In genomic region chr11:70603064-70603755, GRCh38 we compare ENCODE assay signal across 1 cellular context.
TF ChIP-seq lines count a peak whose summit lies in the region.

No MANE protein-coding gene starts in this region.

TF ChIP-seq in GM12878, 131 proteins besides CTCF, POLR2A, EP300 and RAD21:
- TF ChIP-seq, protein P1, sequence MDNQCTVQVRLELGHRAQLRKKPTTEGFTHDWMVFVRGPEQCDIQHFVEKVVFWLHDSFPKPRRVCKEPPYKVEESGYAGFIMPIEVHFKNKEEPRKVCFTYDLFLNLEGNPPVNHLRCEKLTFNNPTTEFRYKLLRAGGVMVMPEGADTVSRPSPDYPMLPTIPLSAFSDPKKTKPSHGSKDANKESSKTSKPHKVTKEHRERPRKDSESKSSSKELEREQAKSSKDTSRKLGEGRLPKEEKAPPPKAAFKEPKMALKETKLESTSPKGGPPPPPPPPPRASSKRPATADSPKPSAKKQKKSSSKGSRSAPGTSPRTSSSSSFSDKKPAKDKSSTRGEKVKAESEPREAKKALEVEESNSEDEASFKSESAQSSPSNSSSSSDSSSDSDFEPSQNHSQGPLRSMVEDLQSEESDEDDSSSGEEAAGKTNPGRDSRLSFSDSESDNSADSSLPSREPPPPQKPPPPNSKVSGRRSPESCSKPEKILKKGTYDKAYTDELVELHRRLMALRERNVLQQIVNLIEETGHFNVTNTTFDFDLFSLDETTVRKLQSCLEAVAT (IDR thresholded peaks at IDR 0.05): no peak
- TF ChIP-seq STAT1 (conservative IDR thresholded peaks at IDR 0.05): no peak
- no peak for TF ChIP-seq MYC (IDR thresholded peaks at IDR 0.05; ENCODE audit: insufficient read depth, insufficient read length, insufficient replicate concordance, low read length, severe bottlenecking)
- no peak for TF ChIP-seq CHD2 (IDR thresholded peaks at IDR 0.05; ENCODE audit: borderline replicate concordance, low read depth, low read length)
- TF ChIP-seq EGR1 (IDR thresholded peaks at IDR 0.05; ENCODE audit: borderline replicate concordance in 1 of 2, low read depth in 2 of 2, low read length in 2 of 2): no peak
- no peak for TF ChIP-seq GABPA (IDR thresholded peaks at IDR 0.05; ENCODE audit: low read depth)
- TF ChIP-seq, protein P2, sequence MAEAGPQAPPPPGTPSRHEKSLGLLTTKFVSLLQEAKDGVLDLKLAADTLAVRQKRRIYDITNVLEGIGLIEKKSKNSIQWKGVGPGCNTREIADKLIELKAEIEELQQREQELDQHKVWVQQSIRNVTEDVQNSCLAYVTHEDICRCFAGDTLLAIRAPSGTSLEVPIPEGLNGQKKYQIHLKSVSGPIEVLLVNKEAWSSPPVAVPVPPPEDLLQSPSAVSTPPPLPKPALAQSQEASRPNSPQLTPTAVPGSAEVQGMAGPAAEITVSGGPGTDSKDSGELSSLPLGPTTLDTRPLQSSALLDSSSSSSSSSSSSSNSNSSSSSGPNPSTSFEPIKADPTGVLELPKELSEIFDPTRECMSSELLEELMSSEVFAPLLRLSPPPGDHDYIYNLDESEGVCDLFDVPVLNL (IDR thresholded peaks at IDR 0.05; ENCODE audit: low read depth, low read length): no peak
- TF ChIP-seq MTA2 (IDR thresholded peaks at IDR 0.05; ENCODE audit: low read depth): no peak
- TF ChIP-seq ATF2 (IDR thresholded peaks at IDR 0.05; ENCODE audit: low read length): no peak
